In the genomic region with DNA sequence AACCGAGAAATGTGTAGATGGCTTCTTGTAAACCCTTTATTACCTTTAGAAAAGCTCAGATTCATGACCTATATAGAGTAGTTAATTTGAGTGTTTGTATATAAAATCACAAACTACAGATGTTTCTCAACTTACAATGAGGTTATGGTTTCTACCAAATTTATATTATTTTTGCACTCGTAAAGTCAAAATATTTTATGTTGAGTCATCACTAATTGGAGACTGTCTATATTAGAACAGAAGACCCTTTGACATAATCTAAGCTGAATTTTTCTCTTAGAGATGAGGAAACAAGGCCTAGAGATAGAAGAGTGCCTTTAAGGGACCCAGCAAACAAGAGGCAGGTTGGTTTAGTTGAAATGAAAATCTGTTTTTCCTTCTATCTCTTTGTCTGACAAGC, we compare ENCODE assay signal across 33 cellular contexts. TPM values are rescaled to one million over a fixed set of nuclear protein-coding genes. Genes with fewer than 3 reads are reported as not detected.
"Had no signal": no experiment of that assay in that cellular context is flagged by ENCODE, and none has a peak within 500 bp of the region (broad histone marks: within the 10 kb centered on the region; RNA-seq: fewer than 3 reads in every experiment).

No MANE protein-coding gene starts in this region.

- H3K4me3 ChIP-seq: neural progenitor cell, ovary, psoas muscle, skin epidermis, smooth muscle cell, spleen, suprapubic skin, testis, tibial artery, transverse colon, upper lobe of right lung, uterus had no signal

- DNase-seq: natural killer cell; occipital lobe; ovary; posterior cingulate gyrus; psoas muscle; right cardiac atrium; spleen; stimulated activated CD4-positive, alpha-beta T cell treated with anti-CD3 and anti-CD28 coated beads, Interleukin-12 subunit alpha, Interleukin-12 subunit beta, amount 100 ng/mL, for 4 hours; stimulated activated CD4-positive, alpha-beta T cell treated with anti-CD3 and anti-CD28 coated beads, Interleukin-1b, Interleukin-23, amount 100 ng/mL, for 48 hours; stimulated activated CD4-positive, alpha-beta T cell treated with anti-CD3 and anti-CD28 coated beads, Interleukin-4, amount 100 ng/mL, for 1 hour; stimulated activated CD4-positive, alpha-beta T cell treated with anti-CD3 and anti-CD28 coated beads, Interleukin-4, amount 100 ng/mL, for 4 hours; stimulated activated CD8-positive, alpha-beta memory T cell treated with anti-CD3 and anti-CD28 coated beads, Interleukin-4, amount 100 ng/mL, for 48 hours; stimulated activated naive CD4-positive, alpha-beta T cell; stimulated activated naive CD8-positive, alpha-beta T cell treated with anti-CD3 and anti-CD28 coated beads, Interleukin-15, amount 100 ng/mL, for 72 hours; stimulated activated naive CD8-positive, alpha-beta T cell treated with anti-CD3 and anti-CD28 coated beads, Interleukin-15, Interleukin-2, amounts not matched to agents 100 U/mL and 50 U/mL, for 24 hours; substantia nigra; testis; tibial artery; transverse colon; upper lobe of right lung; uterus had no signal

- H3K79me2 ChIP-seq: parathyroid adenoma had no signal

- H3K4me2 ChIP-seq: neural progenitor cell, smooth muscle cell had no signal

- H3K9ac ChIP-seq: neural progenitor cell, parathyroid adenoma had no signal

- H3K27me3 ChIP-seq: neural progenitor cell, ovary, spleen, suprapubic skin, testis, tibial artery, transverse colon, upper lobe of right lung, uterus had no signal

- H3K27ac ChIP-seq: neural progenitor cell, ovary, parathyroid adenoma, psoas muscle, skin epidermis, spleen, suprapubic skin, testis, tibial artery, transverse colon, upper lobe of right lung, uterus had no signal

- H3K9me3 ChIP-seq: ovary, psoas muscle, spleen, suprapubic skin, testis, tibial artery, transverse colon, upper lobe of right lung, uterus had no signal

- H2AFZ ChIP-seq: neural progenitor cell, parathyroid adenoma had no signal

- ATAC-seq: natural killer cell; psoas muscle; right cardiac atrium; sciatic nerve; stimulated activated memory B cell treated with anti-CD40 and anti-IgM and Interleukin-4, amounts not matched to agents 10 μg/mL and 1 μg/mL and 100 μg/mL, for 72 hours; stimulated activated naive CD8-positive, alpha-beta T cell treated with anti-CD3 and anti-CD28 coated beads, Interleukin-15, amount 100 ng/mL, for 72 hours; stimulated activated naive CD8-positive, alpha-beta T cell treated with anti-CD3 and anti-CD28 coated beads, Interleukin-15, Interleukin-2, amounts not matched to agents 100 U/mL and 50 U/mL, for 24 hours; upper lobe of right lung had no signal

- H3K36me3 ChIP-seq: neural progenitor cell, ovary, spleen, suprapubic skin, tibial artery, transverse colon, upper lobe of right lung, uterus had no signal

- H3K4me1 ChIP-seq: neural progenitor cell, parathyroid adenoma, psoas muscle, spleen, suprapubic skin, testis, tibial artery, transverse colon, upper lobe of right lung, uterus had no signal

RNA-seq across cellular contexts. Expression of a gene that starts 20.0 kb away (rescaled TPM):
- total RNA-seq: natural killer cell, occipital lobe, osteoblast, progenitor cell of endocrine pancreas, psoas muscle, renal cortical epithelial cell, sciatic nerve, smooth muscle cell, spleen, suprapubic skin, transverse colon, urinary bladder, uterus had no signal
- polyA plus RNA-seq: neural cell, psoas muscle, smooth muscle cell, spleen, urinary bladder had no signal
